ENCODE assay signal across 26 cellular contexts in genomic region chr14:76305474-76305826, GRCh38.
"Had no signal": no experiment of that assay in that cellular context is flagged by ENCODE, and none has a peak within 500 bp of the region (broad histone marks: within the 10 kb centered on the region; RNA-seq: fewer than 3 reads in every experiment).

No MANE protein-coding gene starts in this region.

- H3K9me3 Mint-ChIP-seq: activated naive CD4-positive, alpha-beta T cell treated with anti-CD3 and anti-CD28 coated beads for 36 hours; activated T-helper 17 cell treated with anti-CD3 and anti-CD28 coated beads, Interleukin-2, amount 50 U/mL, for 72 hours; WTC11 had no signal

- ATAC-seq: activated CD8-positive, alpha-beta memory T cell treated with anti-CD3 and anti-CD28 coated beads, Interleukin-2, amount 10 ng/mL, durations not matched to agents 7 days and 5 days; activated CD8-positive, alpha-beta T cell treated with anti-CD3 and anti-CD28 coated beads, Interleukin-2, amount 10 ng/mL, durations not matched to agents 7 days and 5 days; activated T-helper 17 cell treated with anti-CD3 and anti-CD28 coated beads, Interleukin-2, amount 50 U/mL, for 72 hours; T-helper 17 cell; WTC11 had no signal

- H3K36me3 ChIP-seq: brain microvascular endothelial cell, cardiac muscle cell, MG63 had no signal

- H3K27me3 ChIP-seq: brain microvascular endothelial cell, cardiac muscle cell, MG63 had no signal

- H3K36me3 Mint-ChIP-seq: activated CD8-positive, alpha-beta memory T cell treated with anti-CD3 and anti-CD28 coated beads, Interleukin-2, amount 10 ng/mL, durations not matched to agents 7 days and 5 days; activated naive CD8-positive, alpha-beta T cell; WTC11 had no signal

- H3K4me3 Mint-ChIP-seq: activated CD8-positive, alpha-beta memory T cell treated with anti-CD3 and anti-CD28 coated beads, Interleukin-2, amount 10 ng/mL, durations not matched to agents 7 days and 5 days; activated CD8-positive, alpha-beta T cell treated with anti-CD3 and anti-CD28 coated beads, Interleukin-2, amount 10 ng/mL, durations not matched to agents 7 days and 5 days; activated naive CD4-positive, alpha-beta T cell treated with anti-CD3 and anti-CD28 coated beads for 36 hours; activated naive CD8-positive, alpha-beta T cell; activated T-helper 17 cell treated with anti-CD3 and anti-CD28 coated beads, Interleukin-2, amount 50 U/mL, for 72 hours; T-helper 17 cell; WTC11 had no signal

- H3K27ac ChIP-seq: brain microvascular endothelial cell, cardiac muscle cell had no signal

- DNase-seq: activated CD4-positive, alpha-beta T cell treated with anti-CD3 and anti-CD28 coated beads for 48 hours; activated CD4-positive, alpha-beta T cell treated with anti-CD3 and anti-CD28 coated beads, Interleukin-2, amount 50 U/mL, for 4 hours; activated CD4-positive, CD25-positive, alpha-beta regulatory T cell treated with anti-CD3 and anti-CD28 coated beads, Interleukin-2, amount 50 U/mL, for 72 hours; activated CD8-positive, alpha-beta memory T cell treated with anti-CD3 and anti-CD28 coated beads, Interleukin-2, amount 10 ng/mL, durations not matched to agents 7 days and 5 days; activated CD8-positive, alpha-beta T cell treated with anti-CD3 and anti-CD28 coated beads, Interleukin-2, amount 10 ng/mL, durations not matched to agents 7 days and 5 days; activated gamma-delta T cell; activated naive CD4-positive, alpha-beta T cell treated with anti-CD3 and anti-CD28 coated beads for 36 hours; activated T-cell treated with anti-CD3 and anti-CD28 coated beads, Interleukin-2, amount 50 U/mL, for 48 hours; amygdala; brain microvascular endothelial cell; MG63; MV-4-11; NCI-H1092 treated with DMSO at 0.1 percent for 48 hours; NCI-H1417 treated with DMSO at 0.1 percent for 48 hours; NCI-H1694; NCI-H2029; NCI-H2107; NCI-H524; NCI-H748 treated with DMSO at 0.1 percent for 48 hours; SIG-M5; T-helper 17 cell; T-helper 9 cell had no signal

- H3K4me3 ChIP-seq: cardiac muscle cell, MG63 had no signal

- H3K9me3 ChIP-seq: MG63 had no signal

- H3K4me1 Mint-ChIP-seq: activated CD8-positive, alpha-beta memory T cell treated with anti-CD3 and anti-CD28 coated beads, Interleukin-2, amount 10 ng/mL, durations not matched to agents 7 days and 5 days; activated T-helper 17 cell treated with anti-CD3 and anti-CD28 coated beads, Interleukin-2, amount 50 U/mL, for 72 hours; T-helper 17 cell had no signal

- H3K27ac Mint-ChIP-seq: activated CD8-positive, alpha-beta memory T cell treated with anti-CD3 and anti-CD28 coated beads, Interleukin-2, amount 10 ng/mL, durations not matched to agents 7 days and 5 days; activated CD8-positive, alpha-beta T cell treated with anti-CD3 and anti-CD28 coated beads, Interleukin-2, amount 10 ng/mL, durations not matched to agents 7 days and 5 days; activated naive CD4-positive, alpha-beta T cell treated with anti-CD3 and anti-CD28 coated beads for 36 hours; activated naive CD8-positive, alpha-beta T cell; activated T-helper 17 cell treated with anti-CD3 and anti-CD28 coated beads, Interleukin-2, amount 50 U/mL, for 72 hours; T-helper 17 cell; WTC11 had no signal
